ENCODE assay signal across 8 cellular contexts in genomic region chr16:17370233-17371013, GRCh38.
DNase-seq lines count a peak whose midpoint lies in the region; FAIRE-seq and TF ChIP-seq lines count a peak whose summit lies in the region.

No MANE protein-coding gene starts in this region.

- peaks cover 15% of the 10 kb centered on the region; the same call in 1 of the 2 replicates for H4K20me1 ChIP-seq in GM23248 (ENCODE audit: insufficient read depth)

- TF ChIP-seq POLR2A in GM12892 (IDR thresholded peaks at IDR 0.05; ENCODE audit: low read depth, low read length), result no peak

- no peaks in the 10 kb centered on the region for H3K27me3 ChIP-seq in GM23248 (replicated peaks; ENCODE audit: insufficient read depth)
- H3K27me3 ChIP-seq in SJSA1 (replicated peaks), result no peaks in the 10 kb centered on the region
- H3K27me3 ChIP-seq in endodermal cell (ENCODE audit: control insufficient read depth, insufficient read depth, low read length, poor library complexity, severe bottlenecking), result no peaks in the 10 kb centered on the region
- H3K27me3 ChIP-seq in rectal smooth muscle tissue (ENCODE audit: control insufficient read depth, insufficient read depth, low read length), result no peaks in the 10 kb centered on the region

- H3K79me2 ChIP-seq in GM23248 (ENCODE audit: insufficient read depth), result peaks cover 97% of the 10 kb centered on the region

- H3K9ac ChIP-seq in GM23248 (no peak overlapping the region), endodermal cell (ENCODE audit: extremely low read depth, low read length, poor library complexity, severe bottlenecking) (no peak overlapping the region), rectal smooth muscle tissue (ENCODE audit: low read length) (no peak overlapping the region)

- DNase-seq in GM23248, result peak; percentile 62
- DNase-seq in SJSA1 (ENCODE audit: low read depth in 1 of 2, low spot score in 2 of 2), result peak; percentile 81 to 84
- DNase-seq in endodermal cell, result no peak
- no peak for DNase-seq in HuH-7.5 (ENCODE audit: low spot score)
- DNase-seq in KBM-7, result no peak
- no peak for DNase-seq in GM13976 (ENCODE audit: low spot score)
- DNase-seq in GM12892 (ENCODE audit: insufficient read length), result no peak

- no peak for FAIRE-seq in GM12892 (lab: Jason Lieb, UNC)

- no peaks in the 10 kb centered on the region for H3K36me3 ChIP-seq in GM23248 (ENCODE audit: low read depth)
- H3K36me3 ChIP-seq in SJSA1, result no peaks in the 10 kb centered on the region
- no peaks in the 10 kb centered on the region for H3K36me3 ChIP-seq in endodermal cell (ENCODE audit: control insufficient read depth, insufficient read depth, low read length)
- no peaks in the 10 kb centered on the region for H3K36me3 ChIP-seq in rectal smooth muscle tissue (ENCODE audit: control insufficient read depth, insufficient read depth, low read length)

- H3K27ac Mint-ChIP-seq in endodermal cell, result peak overlapping the region; percentile 28

- TF ChIP-seq CTCF in endodermal cell (conservative IDR thresholded peaks at IDR 0.05) (no peak), GM13976 (IDR thresholded peaks at IDR 0.05; ENCODE audit: borderline replicate concordance, control extremely low read depth, extremely low read depth, insufficient read depth, missing control alignments) (no peak)

- in situ Hi-C loops in GM23248 (cut with MboI), result no loop called here
- in situ Hi-C loops in KBM-7 (cut with MboI; ENCODE audit: low pct_unique_long_range_greater_than_20kb, low sequenced_read_pairs), result no loop called here
- in situ Hi-C loops in GM13976 (cut with MboI; ENCODE audit: low sequenced_read_pairs, unreplicated experiment), result no loop called here

- no peaks in the 10 kb centered on the region for H3K27me3 Mint-ChIP-seq in endodermal cell (ENCODE audit: insufficient read depth)

- no peak overlapping the region for H3K4me2 ChIP-seq in GM23248 (ENCODE audit: unreplicated experiment)

- 77 to 78% methylated on average over 15 of the region's 15 CpGs for WGBS in GM23248 (ENCODE audit: low coverage in 1 of 2, low lambda C conversion rate in 2 of 2, missing lambda C conversion rate in 2 of 2), 2 experiments
- 85 to 90% methylated on average over 10 to 15 of the region's 15 CpGs for WGBS in endodermal cell (ENCODE audit: insufficient coverage in 1 of 2, insufficient read length in 1 of 2), 2 experiments

- no peaks in the 10 kb centered on the region for H3K9me3 Mint-ChIP-seq in endodermal cell

- peaks cover 43% of the 10 kb centered on the region for H3K4me1 Mint-ChIP-seq in endodermal cell

- H3K4me1 ChIP-seq in GM23248 (ENCODE audit: insufficient read depth) (peaks cover 13% of the 10 kb centered on the region), SJSA1 (replicated peaks) (peaks cover 70% of the 10 kb centered on the region), endodermal cell (ENCODE audit: control insufficient read depth, insufficient read depth, low read length) (no peaks in the 10 kb centered on the region), rectal smooth muscle tissue (ENCODE audit: control insufficient read depth, insufficient read depth, low read length) (no peaks in the 10 kb centered on the region)

- peaks cover 38% of the 10 kb centered on the region for H3F3A ChIP-seq in GM23248 (ENCODE audit: insufficient read depth)

- H3K9me3 ChIP-seq in GM23248 (ENCODE audit: low read depth) (no peaks in the 10 kb centered on the region), SJSA1 (replicated peaks) (no peaks in the 10 kb centered on the region), endodermal cell (ENCODE audit: control insufficient read depth, low read length) (no peaks in the 10 kb centered on the region)

- H3K36me3 Mint-ChIP-seq in endodermal cell (ENCODE audit: low read depth), result no peaks in the 10 kb centered on the region

- H3K27ac ChIP-seq in GM23248, result no peak overlapping the region
- peak overlapping the region; percentile 78 for H3K27ac ChIP-seq in SJSA1
- peak overlapping the region; percentile 5 for H3K27ac ChIP-seq in endodermal cell (ENCODE audit: low read depth, low read length)
- H3K27ac ChIP-seq in rectal smooth muscle tissue (ENCODE audit: low read depth, low read length), result no peak overlapping the region

- H3K9me2 ChIP-seq in GM23248 (ENCODE audit: insufficient read depth), result no peaks in the 10 kb centered on the region

- H2AFZ ChIP-seq in GM23248, result no peak overlapping the region

- H3K4me3 ChIP-seq in GM23248 (no peak overlapping the region), SJSA1 (no peak overlapping the region), endodermal cell (ENCODE audit: low read length) (no peak overlapping the region), rectal smooth muscle tissue (ENCODE audit: low read length) (peak overlapping the region; percentile 17)

- H3K4me3 Mint-ChIP-seq in endodermal cell, result no peak overlapping the region

Comparison
In these comparisons a context has a peak if more than half of its experiments do, and no peak if none do; other contexts are left out.
1. DNase-seq: peak in GM23248 (single experiment) and SJSA1 (2 of 2); none in endodermal cell (single experiment), HuH-7.5 (single experiment), KBM-7 (single experiment), GM13976 (single experiment) and GM12892 (single experiment).
2. H3K27ac ChIP-seq: peak in SJSA1 (single experiment) and endodermal cell (single experiment); none in GM23248 (single experiment) and rectal smooth muscle tissue (single experiment).